ENCODE assay signal across 1 cellular context in the genomic region with DNA sequence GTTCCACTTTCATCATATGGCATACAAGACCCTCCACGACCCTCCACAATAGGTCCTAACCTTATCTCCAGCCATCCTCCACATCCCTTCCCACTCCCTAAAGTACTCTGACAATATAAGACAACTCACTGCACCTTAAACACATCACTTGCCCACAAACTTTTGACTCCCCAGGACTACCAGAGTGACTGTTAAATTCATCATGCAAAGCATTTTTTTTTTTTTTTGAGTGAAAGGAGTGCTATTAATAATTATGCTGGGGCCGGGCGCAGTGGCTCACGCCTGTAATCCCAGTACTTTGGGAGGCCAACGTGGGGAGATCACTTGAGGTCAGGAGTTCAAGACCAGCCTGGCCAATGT.
TF ChIP-seq lines count a peak whose summit lies in the region.

No MANE protein-coding gene starts in this region.

TF ChIP-seq in HepG2, 621 proteins besides CTCF, POLR2A, EP300 and RAD21:
- no peak for TF ChIP-seq CBFB (CRISPR knock-in tag; IDR thresholded peaks at IDR 0.05)
- TF ChIP-seq TBX3 (IDR thresholded peaks at IDR 0.05; ENCODE audit: borderline replicate concordance): no peak
- no peak for TF ChIP-seq KDM5B (CRISPR knock-in tag; IDR thresholded peaks at IDR 0.05; ENCODE audit: borderline replicate concordance)
- TF ChIP-seq KLF9 (CRISPR knock-in tag; IDR thresholded peaks at IDR 0.05; ENCODE audit: low read depth): no peak
- no peak for TF ChIP-seq ZSCAN22 (CRISPR knock-in tag; IDR thresholded peaks at IDR 0.05)
- no peak for TF ChIP-seq ZNF878 (CRISPR knock-in tag; IDR thresholded peaks at IDR 0.05)
- TF ChIP-seq, protein P1, sequence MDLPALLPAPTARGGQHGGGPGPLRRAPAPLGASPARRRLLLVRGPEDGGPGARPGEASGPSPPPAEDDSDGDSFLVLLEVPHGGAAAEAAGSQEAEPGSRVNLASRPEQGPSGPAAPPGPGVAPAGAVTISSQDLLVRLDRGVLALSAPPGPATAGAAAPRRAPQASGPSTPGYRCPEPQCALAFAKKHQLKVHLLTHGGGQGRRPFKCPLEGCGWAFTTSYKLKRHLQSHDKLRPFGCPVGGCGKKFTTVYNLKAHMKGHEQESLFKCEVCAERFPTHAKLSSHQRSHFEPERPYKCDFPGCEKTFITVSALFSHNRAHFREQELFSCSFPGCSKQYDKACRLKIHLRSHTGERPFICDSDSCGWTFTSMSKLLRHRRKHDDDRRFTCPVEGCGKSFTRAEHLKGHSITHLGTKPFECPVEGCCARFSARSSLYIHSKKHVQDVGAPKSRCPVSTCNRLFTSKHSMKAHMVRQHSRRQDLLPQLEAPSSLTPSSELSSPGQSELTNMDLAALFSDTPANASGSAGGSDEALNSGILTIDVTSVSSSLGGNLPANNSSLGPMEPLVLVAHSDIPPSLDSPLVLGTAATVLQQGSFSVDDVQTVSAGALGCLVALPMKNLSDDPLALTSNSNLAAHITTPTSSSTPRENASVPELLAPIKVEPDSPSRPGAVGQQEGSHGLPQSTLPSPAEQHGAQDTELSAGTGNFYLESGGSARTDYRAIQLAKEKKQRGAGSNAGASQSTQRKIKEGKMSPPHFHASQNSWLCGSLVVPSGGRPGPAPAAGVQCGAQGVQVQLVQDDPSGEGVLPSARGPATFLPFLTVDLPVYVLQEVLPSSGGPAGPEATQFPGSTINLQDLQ (CRISPR knock-in tag; IDR thresholded peaks at IDR 0.05): no peak
- TF ChIP-seq, protein P2, sequence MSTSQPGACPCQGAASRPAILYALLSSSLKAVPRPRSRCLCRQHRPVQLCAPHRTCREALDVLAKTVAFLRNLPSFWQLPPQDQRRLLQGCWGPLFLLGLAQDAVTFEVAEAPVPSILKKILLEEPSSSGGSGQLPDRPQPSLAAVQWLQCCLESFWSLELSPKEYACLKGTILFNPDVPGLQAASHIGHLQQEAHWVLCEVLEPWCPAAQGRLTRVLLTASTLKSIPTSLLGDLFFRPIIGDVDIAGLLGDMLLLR (CRISPR knock-in tag; IDR thresholded peaks at IDR 0.05): no peak
- no peak for TF ChIP-seq SOX13 (IDR thresholded peaks at IDR 0.05)
- TF ChIP-seq SOX13 (CRISPR knock-in tag; conservative IDR thresholded peaks at IDR 0.05 in 1 of 2, IDR thresholded peaks at IDR 0.05 in 1 of 2): no peak
- TF ChIP-seq, protein P3, sequence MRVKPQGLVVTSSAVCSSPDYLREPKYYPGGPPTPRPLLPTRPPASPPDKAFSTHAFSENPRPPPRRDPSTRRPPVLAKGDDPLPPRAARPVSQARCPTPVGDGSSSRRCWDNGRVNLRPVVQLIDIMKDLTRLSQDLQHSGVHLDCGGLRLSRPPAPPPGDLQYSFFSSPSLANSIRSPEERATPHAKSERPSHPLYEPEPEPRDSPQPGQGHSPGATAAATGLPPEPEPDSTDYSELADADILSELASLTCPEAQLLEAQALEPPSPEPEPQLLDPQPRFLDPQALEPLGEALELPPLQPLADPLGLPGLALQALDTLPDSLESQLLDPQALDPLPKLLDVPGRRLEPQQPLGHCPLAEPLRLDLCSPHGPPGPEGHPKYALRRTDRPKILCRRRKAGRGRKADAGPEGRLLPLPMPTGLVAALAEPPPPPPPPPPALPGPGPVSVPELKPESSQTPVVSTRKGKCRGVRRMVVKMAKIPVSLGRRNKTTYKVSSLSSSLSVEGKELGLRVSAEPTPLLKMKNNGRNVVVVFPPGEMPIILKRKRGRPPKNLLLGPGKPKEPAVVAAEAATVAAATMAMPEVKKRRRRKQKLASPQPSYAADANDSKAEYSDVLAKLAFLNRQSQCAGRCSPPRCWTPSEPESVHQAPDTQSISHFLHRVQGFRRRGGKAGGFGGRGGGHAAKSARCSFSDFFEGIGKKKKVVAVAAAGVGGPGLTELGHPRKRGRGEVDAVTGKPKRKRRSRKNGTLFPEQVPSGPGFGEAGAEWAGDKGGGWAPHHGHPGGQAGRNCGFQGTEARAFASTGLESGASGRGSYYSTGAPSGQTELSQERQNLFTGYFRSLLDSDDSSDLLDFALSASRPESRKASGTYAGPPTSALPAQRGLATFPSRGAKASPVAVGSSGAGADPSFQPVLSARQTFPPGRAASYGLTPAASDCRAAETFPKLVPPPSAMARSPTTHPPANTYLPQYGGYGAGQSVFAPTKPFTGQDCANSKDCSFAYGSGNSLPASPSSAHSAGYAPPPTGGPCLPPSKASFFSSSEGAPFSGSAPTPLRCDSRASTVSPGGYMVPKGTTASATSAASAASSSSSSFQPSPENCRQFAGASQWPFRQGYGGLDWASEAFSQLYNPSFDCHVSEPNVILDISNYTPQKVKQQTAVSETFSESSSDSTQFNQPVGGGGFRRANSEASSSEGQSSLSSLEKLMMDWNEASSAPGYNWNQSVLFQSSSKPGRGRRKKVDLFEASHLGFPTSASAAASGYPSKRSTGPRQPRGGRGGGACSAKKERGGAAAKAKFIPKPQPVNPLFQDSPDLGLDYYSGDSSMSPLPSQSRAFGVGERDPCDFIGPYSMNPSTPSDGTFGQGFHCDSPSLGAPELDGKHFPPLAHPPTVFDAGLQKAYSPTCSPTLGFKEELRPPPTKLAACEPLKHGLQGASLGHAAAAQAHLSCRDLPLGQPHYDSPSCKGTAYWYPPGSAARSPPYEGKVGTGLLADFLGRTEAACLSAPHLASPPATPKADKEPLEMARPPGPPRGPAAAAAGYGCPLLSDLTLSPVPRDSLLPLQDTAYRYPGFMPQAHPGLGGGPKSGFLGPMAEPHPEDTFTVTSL (CRISPR knock-in tag; IDR thresholded peaks at IDR 0.05; ENCODE audit: borderline replicate concordance): no peak
- TF ChIP-seq NFIB (CRISPR knock-in tag; IDR thresholded peaks at IDR 0.05; ENCODE audit: borderline replicate concordance): no peak
- no peak for TF ChIP-seq KDM5A (IDR thresholded peaks at IDR 0.05; ENCODE audit: borderline replicate concordance, low read length)
- TF ChIP-seq ZNF782 (CRISPR knock-in tag; IDR thresholded peaks at IDR 0.05; ENCODE audit: borderline replicate concordance): no peak
- TF ChIP-seq, protein P4, sequence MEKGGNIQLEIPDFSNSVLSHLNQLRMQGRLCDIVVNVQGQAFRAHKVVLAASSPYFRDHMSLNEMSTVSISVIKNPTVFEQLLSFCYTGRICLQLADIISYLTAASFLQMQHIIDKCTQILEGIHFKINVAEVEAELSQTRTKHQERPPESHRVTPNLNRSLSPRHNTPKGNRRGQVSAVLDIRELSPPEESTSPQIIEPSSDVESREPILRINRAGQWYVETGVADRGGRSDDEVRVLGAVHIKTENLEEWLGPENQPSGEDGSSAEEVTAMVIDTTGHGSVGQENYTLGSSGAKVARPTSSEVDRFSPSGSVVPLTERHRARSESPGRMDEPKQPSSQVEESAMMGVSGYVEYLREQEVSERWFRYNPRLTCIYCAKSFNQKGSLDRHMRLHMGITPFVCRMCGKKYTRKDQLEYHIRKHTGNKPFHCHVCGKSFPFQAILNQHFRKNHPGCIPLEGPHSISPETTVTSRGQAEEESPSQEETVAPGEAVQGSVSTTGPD (CRISPR knock-in tag; IDR thresholded peaks at IDR 0.05): no peak
